In genomic region chr2:121608367-121608766, GRCh38 we compare ENCODE assay signal across 28 cellular contexts. TPM values are rescaled to one million over a fixed set of nuclear protein-coding genes. Genes with fewer than 3 reads are reported as not detected.
DNase-seq lines count a peak whose midpoint lies in the region; ATAC-seq and TF ChIP-seq lines count a peak whose summit lies in the region.
"Had no signal": no experiment of that assay in that cellular context is flagged by ENCODE, and none has a peak within 500 bp of the region (broad histone marks: within the 10 kb centered on the region; RNA-seq: fewer than 3 reads in every experiment).

No MANE protein-coding gene starts in this region.

- TF ChIP-seq CTCF in IMR-90 (conservative IDR thresholded peaks at IDR 0.05; ENCODE audit: low read depth, low read length) (no peak), brain (conservative IDR thresholded peaks at IDR 0.05) (no peak)

- in situ Hi-C loops in IMR-90 (cut with MboI; ENCODE audit: low sequenced_read_pairs), result no loop called here

- H4K20me1 ChIP-seq in IMR-90 (ENCODE audit: insufficient read depth, low read length), result peaks cover 20% of the 10 kb centered on the region

- H2AFZ ChIP-seq in IMR-90 (replicated peaks; ENCODE audit: low read length, poor library complexity) (no peak overlapping the region), trophoblast cell (ENCODE audit: insufficient read depth, low read length, poor library complexity) (no peak overlapping the region)

- H3K23ac ChIP-seq in IMR-90 (ENCODE audit: low read depth, low read length), result no peak overlapping the region
- no peak overlapping the region for H3K23ac ChIP-seq in trophoblast cell (ENCODE audit: low read length)

- TF ChIP-seq POLR2A in IMR-90 (IDR thresholded peaks at IDR 0.05; ENCODE audit: low read depth, low read length), result no peak

- H3K79me2 ChIP-seq in trophoblast cell (ENCODE audit: control insufficient read depth, insufficient read depth, low read length, poor library complexity), result no peaks in the 10 kb centered on the region

- ATAC-seq in IMR-90 (ENCODE audit: low read depth), result no peak
- ATAC-seq: GM12878; K562; left colon; stimulated activated naive CD8-positive, alpha-beta T cell treated with anti-CD3 and anti-CD28 coated beads, Interleukin-15, Interleukin-2, amounts not matched to agents 100 U/mL and 50 U/mL, for 24 hours had no signal

- H3K4me2 ChIP-seq in IMR-90 (ENCODE audit: low read depth, low read length), result no peak overlapping the region
- H3K4me2 ChIP-seq in trophoblast cell (ENCODE audit: low read length), result no peak overlapping the region

- CTCF ChIA-PET in IMR-90 (lab: Yijun Ruan, JAX), result interaction anchor here (1.0 kb wide), 1 partner anchor 12 kb away, joined by 4 read pairs; no protein-coding TSS in a partner anchor

- no peak overlapping the region for H4K91ac ChIP-seq in IMR-90 (ENCODE audit: insufficient read depth, low read depth, low read length)
- no peak overlapping the region for H4K91ac ChIP-seq in trophoblast cell (ENCODE audit: low read depth, low read length)

- H3K4ac ChIP-seq in IMR-90 (ENCODE audit: low read depth, low read length) (no peak overlapping the region), trophoblast cell (ENCODE audit: low read depth, low read length) (no peak overlapping the region)

- H3K4me3 Mint-ChIP-seq in brain, result no peak overlapping the region
- H3K4me3 Mint-ChIP-seq: activated CD4-positive, alpha-beta T cell treated with anti-CD3 and anti-CD28 coated beads, Interleukin-2, amount 10 ng/mL, durations not matched to agents 7 days and 5 days; central memory CD8-positive, alpha-beta T cell; neural crest cell had no signal

- 92% methylated on average over 2 of the region's 4 CpGs; no CpG with 5 or more reads in 1 of the 2 experiments for WGBS in IMR-90 (ENCODE audit: extremely low coverage in 2 of 2, insufficient read length in 1 of 2), 2 experiments
- WGBS in trophoblast cell (ENCODE audit: extremely low coverage, insufficient coverage, insufficient read length), result no CpG with 5 or more reads among the region's 4 CpGs

- H2BK20ac ChIP-seq in IMR-90 (ENCODE audit: low read depth, low read length), result no peak overlapping the region

- H2BK5ac ChIP-seq in IMR-90 (ENCODE audit: low read depth, low read length, poor library complexity, severe bottlenecking) (no peak overlapping the region), trophoblast cell (ENCODE audit: low read depth, low read length, poor library complexity) (no peak overlapping the region)

- H3K4me1 ChIP-seq in IMR-90 (ENCODE audit: control insufficient read depth, insufficient read depth, low read length) (peaks cover 6% of the 10 kb centered on the region; the same call in 1 of the 2 replicates), trophoblast cell (ENCODE audit: control insufficient read depth in 1 of 2, insufficient read depth in 2 of 2, low read length in 2 of 2) (no peaks in the 10 kb centered on the region)
- H3K4me1 ChIP-seq: prostate gland had no signal

- H2AK5ac ChIP-seq in IMR-90 (ENCODE audit: low read depth, low read length), result no peak overlapping the region
- no peak overlapping the region for H2AK5ac ChIP-seq in trophoblast cell (ENCODE audit: low read length)

- H3K18ac ChIP-seq in IMR-90 (ENCODE audit: low read depth, low read length), result no peak overlapping the region
- H3K18ac ChIP-seq in trophoblast cell (ENCODE audit: low read length), result peak overlapping the region; percentile 57

- H3K9ac ChIP-seq in IMR-90 (ENCODE audit: low read depth, low read length) (no peak overlapping the region), trophoblast cell (ENCODE audit: low read length) (no peak overlapping the region)

- H3K9me3 Mint-ChIP-seq in brain, result no peaks in the 10 kb centered on the region
- H3K9me3 Mint-ChIP-seq: central memory CD8-positive, alpha-beta T cell had no signal

- DNase-seq in IMR-90 (peak; percentile 11), fibroblast of peridontal ligament (ENCODE audit: extremely low read depth) (peak; percentile 67), trophoblast cell (no peak), OCI-M2 (lab: John Stamatoyannopoulos, UW; ENCODE audit: unreplicated experiment) (no peak), SIG-M5 (lab: John Stamatoyannopoulos, UW) (no peak), iPS-NIHi11 (ENCODE audit: low spot score) (no peak)
- no peak for DNase-seq in stimulated activated CD4-positive, alpha-beta T cell treated with anti-CD3 and anti-CD28 coated beads, Interleukin-2, amount 100 ng/mL, for 48 hours
- DNase-seq: activated CD4-positive, alpha-beta T cell treated with anti-CD3 and anti-CD28 coated beads, Interleukin-2, amount 10 ng/mL, durations not matched to agents 7 days and 5 days; DMS79; effector CD4-positive, alpha-beta T cell; HCEC 1CT; left colon; midbrain; MM.1S; NCI-H1436; NK-92 treated with Interleukin-12 subunit alpha and Interleukin-12 subunit beta, amount 100 ng/mL, for 24 hours; stimulated activated CD4-positive, alpha-beta T cell treated with anti-CD3 and anti-CD28 coated beads, Interleukin-4, amount 100 ng/mL, for 24 hours; stimulated activated naive CD8-positive, alpha-beta T cell treated with anti-CD3 and anti-CD28 coated beads, Interleukin-15, Interleukin-2, amounts not matched to agents 100 U/mL and 50 U/mL, for 24 hours; T-helper 2 cell; tibial artery had no signal

- H2AK9ac ChIP-seq in IMR-90 (replicated peaks; ENCODE audit: low read depth, low read length, poor library complexity), result no peak overlapping the region

- H3K56ac ChIP-seq in IMR-90 (ENCODE audit: extremely low read depth, insufficient read depth, low read length), result no peak overlapping the region

- H2BK120ac ChIP-seq in IMR-90 (ENCODE audit: low read depth, low read length), result no peak overlapping the region
- no peak overlapping the region for H2BK120ac ChIP-seq in trophoblast cell (ENCODE audit: insufficient read depth, low read length, poor library complexity)

- no TSS peak for BruUV-seq in IMR-90 (replicated peaks; lab: Mats Ljungman, UMichigan)

- no peaks in the 10 kb centered on the region for H3K27me3 Mint-ChIP-seq in brain
- H3K27me3 Mint-ChIP-seq: activated CD4-positive, alpha-beta T cell treated with anti-CD3 and anti-CD28 coated beads, Interleukin-2, amount 10 ng/mL, durations not matched to agents 7 days and 5 days; central memory CD8-positive, alpha-beta T cell had no signal

- H3K36me3 ChIP-seq in IMR-90 (ENCODE audit: control insufficient read depth, insufficient read depth, low read length) (peaks cover 11% of the 10 kb centered on the region), trophoblast cell (ENCODE audit: control insufficient read depth in 1 of 2, insufficient read depth in 2 of 2, low read length in 2 of 2) (peaks cover 2 to 5% of the 10 kb centered on the region in 2 experiments)
- H3K36me3 ChIP-seq: prostate gland had no signal

- H2BK15ac ChIP-seq in IMR-90 (ENCODE audit: low read depth, low read length), result no peak overlapping the region

- no peak overlapping the region for H4K5ac ChIP-seq in IMR-90 (ENCODE audit: low read depth, low read length)

- no peak for TF ChIP-seq RAD21 in IMR-90 (IDR thresholded peaks at IDR 0.05; ENCODE audit: low read length)

- peaks cover 3% of the 10 kb centered on the region; the same call in 1 of the 2 replicates for H3K9me1 ChIP-seq in IMR-90 (ENCODE audit: insufficient read depth, low read length)

- H4K12ac ChIP-seq in trophoblast cell (ENCODE audit: low read depth, low read length), result no peak overlapping the region

- H3K27ac ChIP-seq in IMR-90 (ENCODE audit: insufficient read depth, low read length), result no peak overlapping the region
- no peak overlapping the region for H3K27ac ChIP-seq in trophoblast cell (ENCODE audit: low read depth, low read length)
- H3K27ac ChIP-seq: prostate gland, SK-N-MC, tibial artery, VCaP had no signal

- dilution Hi-C loops in IMR-90 (cut with HindIII; ENCODE audit: low sequenced_read_pairs, unreplicated experiment), result no loop called here

- peaks cover 48% of the 10 kb centered on the region for H3K36me3 Mint-ChIP-seq in brain

- H3K14ac ChIP-seq in IMR-90 (replicated peaks; ENCODE audit: low read depth, low read length) (no peak overlapping the region), trophoblast cell (ENCODE audit: low read length) (no peak overlapping the region)

- H4K8ac ChIP-seq in IMR-90 (ENCODE audit: low read depth in 2 of 2, low read length in 2 of 2) (no peak overlapping the region), trophoblast cell (ENCODE audit: low read depth, low read length) (no peak overlapping the region)

- H3K79me1 ChIP-seq in IMR-90 (ENCODE audit: low read depth in 1 of 2, low read length in 2 of 2) (peaks cover 31 to 53% of the 10 kb centered on the region in 2 experiments), trophoblast cell (ENCODE audit: low read length) (no peaks in the 10 kb centered on the region)

- H3K27ac Mint-ChIP-seq in brain, result peak overlapping the region in 3 of 5 experiments; percentile 50 to 78 (median 72)
- H3K27ac Mint-ChIP-seq: activated CD4-positive, alpha-beta T cell treated with anti-CD3 and anti-CD28 coated beads, Interleukin-2, amount 10 ng/mL, durations not matched to agents 7 days and 5 days had no signal

- POLR2A ChIA-PET in IMR-90 (lab: Charles Lee; ENCODE audit: unreplicated experiment), result no interaction called here

- H3K4me1 Mint-ChIP-seq in brain, result peaks cover 40% of the 10 kb centered on the region

- H3K9me3 ChIP-seq in IMR-90 (ENCODE audit: control insufficient read depth, insufficient read depth, low read length) (peaks cover 1% of the 10 kb centered on the region; the same call in 1 of the 2 replicates), trophoblast cell (ENCODE audit: insufficient read depth, low read depth, low read length) (no peaks in the 10 kb centered on the region)
- H3K9me3 ChIP-seq: prostate gland, tibial artery had no signal

- intact Hi-C loops in IMR-90 (cut with micrococcal nuclease), result no loop called here

- no peaks in the 10 kb centered on the region for H3K27me3 ChIP-seq in IMR-90 (ENCODE audit: control insufficient read depth, insufficient read depth, low read length)
- H3K27me3 ChIP-seq in trophoblast cell (ENCODE audit: insufficient read depth, low read length), result no peaks in the 10 kb centered on the region
- H3K27me3 ChIP-seq: tibial artery had no signal

- H2BK12ac ChIP-seq in trophoblast cell (ENCODE audit: low read length), result no peak overlapping the region

- H3K4me3 ChIP-seq in IMR-90 (ENCODE audit: insufficient read depth, low read depth, low read length) (no peak overlapping the region), trophoblast cell (ENCODE audit: low read depth, low read length) (no peak overlapping the region)
- H3K4me3 ChIP-seq: GM12878, K562, prostate gland, SK-N-MC, tibial artery had no signal

TF ChIP-seq in IMR-90, 13 proteins besides CTCF, POLR2A, EP300 and RAD21 (continues in another document):
- no peak for TF ChIP-seq BHLHE40 (IDR thresholded peaks at IDR 0.05; ENCODE audit: low read depth, low read length)
- TF ChIP-seq NFE2L2 (IDR thresholded peaks at IDR 0.05; ENCODE audit: low read depth, low read length), result no peak
- TF ChIP-seq RFX5 (IDR thresholded peaks at IDR 0.05; ENCODE audit: low read depth, low read length), result no peak
- TF ChIP-seq CHD1 (IDR thresholded peaks at IDR 0.05; ENCODE audit: low read depth, low read length), result no peak

RNA-seq across cellular contexts. Expression of gene CLASP1, which starts 40.9 kb away (rescaled TPM):
- total RNA-seq in IMR-90 (2012; rRNA removed), result 33.7 and 45.8 TPM in 2 replicates
- polyA plus RNA-seq in IMR-90 (2012; rRNA removed) (11.1 and 12.3 TPM in 2 replicates), brain (ENCODE audit: insufficient read depth, low read depth, low replicate concordance) (22.6 TPM)
- 4.1 and 4.6 TPM in 2 replicates for polyA plus RNA-seq in IMR-90 (2012; cell fraction: cytosol; rRNA removed)
- polyA plus RNA-seq in IMR-90 (2012; cell fraction: nucleus; rRNA removed; ENCODE audit: low replicate concordance), result 12.1 and 20.8 TPM in 2 replicates
- 15.0 and 15.9 TPM in 2 replicates for polyA plus RNA-seq in trophoblast cell (2013)

Comparison
In these comparisons a context has a peak if more than half of its experiments do, and no peak if none do; other contexts are left out.
1. DNase-seq: peak in IMR-90 (single experiment) and fibroblast of peridontal ligament (single experiment); none in trophoblast cell (0 of 2), OCI-M2 (single experiment), SIG-M5 (single experiment), iPS-NIHi11 (single experiment) and stimulated activated CD4-positive, alpha-beta T cell treated with anti-CD3 and anti-CD28 coated beads, Interleukin-2, amount 100 ng/mL, for 48 hours (0 of 2).